Comparison of ENCODE assay signal across 11 cellular contexts in genomic region chr11:128776088-128776433, GRCh38.
DNase-seq lines count a peak whose midpoint lies in the region; ATAC-seq and TF ChIP-seq lines count a peak whose summit lies in the region.
"Had no signal": no experiment of that assay in that cellular context is flagged by ENCODE, and none has a peak within 500 bp of the region (broad histone marks: within the 10 kb centered on the region; RNA-seq: fewer than 3 reads in every experiment).

No MANE protein-coding gene starts in this region.

- no peaks in the 10 kb centered on the region for H3K9me2 ChIP-seq in PC-9 (ENCODE audit: insufficient read depth)

- ATAC-seq in HG03571 (IDR thresholded peaks at IDR 0.05; ENCODE audit: unreplicated experiment) (peak; percentile 44), HG02973 (IDR thresholded peaks at IDR 0.05; ENCODE audit: unreplicated experiment) (no peak)

- no peaks in the 10 kb centered on the region for H3F3A ChIP-seq in PC-9 (ENCODE audit: insufficient read depth, low read depth)

- H2AFZ ChIP-seq in PC-9 = no peak overlapping the region

- H3K79me2 ChIP-seq in PC-9 (ENCODE audit: low read depth) = no peaks in the 10 kb centered on the region

- no peaks in the 10 kb centered on the region for H3K9me3 Mint-ChIP-seq in activated CD4-positive, alpha-beta memory T cell treated with anti-CD3 and anti-CD28 coated beads, Interleukin-2, amount 10 ng/mL, durations not matched to agents 7 days and 5 days

- peaks cover 90% of the 10 kb centered on the region for H3K36me3 Mint-ChIP-seq in activated CD4-positive, alpha-beta memory T cell treated with anti-CD3 and anti-CD28 coated beads, Interleukin-2, amount 10 ng/mL, durations not matched to agents 7 days and 5 days (ENCODE audit: low read depth)

- H3K4me3 Mint-ChIP-seq in activated CD4-positive, alpha-beta memory T cell treated with anti-CD3 and anti-CD28 coated beads, Interleukin-2, amount 10 ng/mL, durations not matched to agents 7 days and 5 days = no peak overlapping the region

- no TSS peak for BruUV-seq in PC-9 (replicated peaks; lab: Mats Ljungman, UMichigan)

- H3K4me3 ChIP-seq in PC-9 = no peak overlapping the region
- H3K4me3 ChIP-seq: psoas muscle had no signal

- no peaks in the 10 kb centered on the region for H3K9me3 ChIP-seq in PC-9 (ENCODE audit: insufficient read depth, low read depth)
- H3K9me3 ChIP-seq: psoas muscle had no signal

- no peaks in the 10 kb centered on the region for H3K36me3 ChIP-seq in PC-9 (ENCODE audit: low read depth)

- POLR2A ChIA-PET in activated CD4-positive, alpha-beta memory T cell treated with anti-CD3 and anti-CD28 coated beads, Interleukin-2, amount 10 ng/mL, durations not matched to agents 7 days and 5 days (lab: Charles Lee) = interaction anchor here (0.7 to 1.9 kb wide), 6 partner anchors 18 to 254 kb away, joined by 3 to 6 read pairs (median 4); partner anchors contain the start of gene FLI1
- POLR2A ChIA-PET in PC-9 (lab: Charles Lee; ENCODE audit: unreplicated experiment) = no interaction called here

- TF ChIP-seq CTCF in PC-9 (conservative IDR thresholded peaks at IDR 0.05) = no peak

- no peaks in the 10 kb centered on the region for H4K20me1 ChIP-seq in PC-9 (ENCODE audit: insufficient read depth)

- CTCF ChIA-PET in activated CD4-positive, alpha-beta memory T cell treated with anti-CD3 and anti-CD28 coated beads, Interleukin-2, amount 10 ng/mL, durations not matched to agents 7 days and 5 days (lab: Charles Lee) = interaction anchor here (0.8 to 2.7 kb wide), 17 partner anchors 9 to 618 kb away, joined by 3 to 18 read pairs (median 4); partner anchors contain the start of gene FLI1
- CTCF ChIA-PET in PC-9 (lab: Charles Lee) = interaction anchor here (0.6 kb wide), 1 partner anchor 113 kb away, joined by 3 read pairs; no protein-coding TSS in a partner anchor

- DNase-seq in activated CD4-positive, alpha-beta memory T cell treated with anti-CD3 and anti-CD28 coated beads, Interleukin-2, amount 10 ng/mL, durations not matched to agents 7 days and 5 days = peak; percentile 35
- peak; percentile 18 for DNase-seq in central memory CD4-positive, alpha-beta T cell
- peak; percentile 35 for DNase-seq in stimulated activated CD8-positive, alpha-beta memory T cell treated with anti-CD3 and anti-CD28 coated beads, Interleukin-4, amount 100 ng/mL, for 48 hours
- DNase-seq in PC-9 (no peak), occipital lobe (lab: John Stamatoyannopoulos, UW) (no peak)
- DNase-seq: cortex of kidney, DMS 273 treated with DMSO at 0.1 percent for 48 hours, NCI-H1436, psoas muscle had no signal

- peaks cover 20% of the 10 kb centered on the region; the same call in 1 of the 2 replicates for H3K27me3 ChIP-seq in PC-9 (ENCODE audit: insufficient read depth, low read depth)

- no peaks in the 10 kb centered on the region for H3K4me1 ChIP-seq in PC-9 (replicated peaks; ENCODE audit: insufficient read depth)
- H3K4me1 ChIP-seq: psoas muscle had no signal

- H3K4me1 Mint-ChIP-seq in activated CD4-positive, alpha-beta memory T cell treated with anti-CD3 and anti-CD28 coated beads, Interleukin-2, amount 10 ng/mL, durations not matched to agents 7 days and 5 days = peaks cover 52% of the 10 kb centered on the region

- intact Hi-C loops in PC-9 (cut with micrococcal nuclease; ENCODE audit: unreplicated experiment) = no loop called here

- no peaks in the 10 kb centered on the region for H3K27me3 Mint-ChIP-seq in activated CD4-positive, alpha-beta memory T cell treated with anti-CD3 and anti-CD28 coated beads, Interleukin-2, amount 10 ng/mL, durations not matched to agents 7 days and 5 days

- H3K4me2 ChIP-seq in PC-9 = no peak overlapping the region

- no peak overlapping the region for H3K27ac ChIP-seq in PC-9
- H3K27ac ChIP-seq: psoas muscle had no signal

- peak overlapping the region; percentile 30 for H3K27ac Mint-ChIP-seq in activated CD4-positive, alpha-beta memory T cell treated with anti-CD3 and anti-CD28 coated beads, Interleukin-2, amount 10 ng/mL, durations not matched to agents 7 days and 5 days

Comparison
In these comparisons a context has a peak if more than half of its experiments do, and no peak if none do; other contexts are left out.
1. DNase-seq: peak in activated CD4-positive, alpha-beta memory T cell treated with anti-CD3 and anti-CD28 coated beads, Interleukin-2, amount 10 ng/mL, durations not matched to agents 7 days and 5 days (single experiment), central memory CD4-positive, alpha-beta T cell (single experiment) and stimulated activated CD8-positive, alpha-beta memory T cell treated with anti-CD3 and anti-CD28 coated beads, Interleukin-4, amount 100 ng/mL, for 48 hours (single experiment); none in PC-9 (0 of 2) and occipital lobe (single experiment).